8 cellular contexts compared by ENCODE assay signal in genomic region chr2:169109502-169110409, GRCh38. TPM values are rescaled to one million over a fixed set of nuclear protein-coding genes. Genes with fewer than 3 reads are reported as not detected.
A peak's percentile ranks its signal among the peaks of the same experiment; 100 is the strongest.
DNase-seq lines count a peak whose midpoint lies in the region; ATAC-seq and TF ChIP-seq lines count a peak whose summit lies in the region.

No MANE protein-coding gene starts in this region.

- no peak overlapping the region for H3K4me3 Mint-ChIP-seq in activated T-helper 1 cell treated with anti-CD3 and anti-CD28 coated beads, Interleukin-12 subunit alpha, Interleukin-12 subunit beta, Interleukin-2, Interleukin-4 antibody, amounts not matched to agents 30 ng/mL and 10 ng/mL and 1 ng/mL, durations not matched to agents 14 hours and 24 hours and 36 hours
- H3K4me3 Mint-ChIP-seq in neural progenitor cell: no peak overlapping the region

- H3K36me3 ChIP-seq in PC-3 (ENCODE audit: low read depth, low read length) (no peaks in the 10 kb centered on the region), neural progenitor cell (no peaks in the 10 kb centered on the region)

- H2AFZ ChIP-seq in PC-3 (ENCODE audit: low read length) (peak overlapping the region; percentile 64), neural progenitor cell (replicated peaks) (peak overlapping the region; percentile 91)

- no peak overlapping the region for H3K27ac Mint-ChIP-seq in activated T-helper 1 cell treated with anti-CD3 and anti-CD28 coated beads, Interleukin-12 subunit alpha, Interleukin-12 subunit beta, Interleukin-2, Interleukin-4 antibody, amounts not matched to agents 30 ng/mL and 10 ng/mL and 1 ng/mL, durations not matched to agents 14 hours and 24 hours and 36 hours
- no peak overlapping the region for H3K27ac Mint-ChIP-seq in neural progenitor cell

- H3K9me3 ChIP-seq in PC-3 (ENCODE audit: low read length) (no peaks in the 10 kb centered on the region), neural progenitor cell (ENCODE audit: low read depth) (no peaks in the 10 kb centered on the region)

- no peaks in the 10 kb centered on the region for H3F3A ChIP-seq in PC-3 (ENCODE audit: low read length, unreplicated experiment)
- no peaks in the 10 kb centered on the region for H3F3A ChIP-seq in neural progenitor cell (ENCODE audit: low read depth)

- peaks cover 52% of the 10 kb centered on the region for H3K4me1 Mint-ChIP-seq in activated T-helper 1 cell treated with anti-CD3 and anti-CD28 coated beads, Interleukin-12 subunit alpha, Interleukin-12 subunit beta, Interleukin-2, Interleukin-4 antibody, amounts not matched to agents 30 ng/mL and 10 ng/mL and 1 ng/mL, durations not matched to agents 14 hours and 24 hours and 36 hours (ENCODE audit: low read depth)
- peaks cover 11% of the 10 kb centered on the region for H3K4me1 Mint-ChIP-seq in neural progenitor cell

- H3K9me3 Mint-ChIP-seq in activated T-helper 1 cell treated with anti-CD3 and anti-CD28 coated beads, Interleukin-12 subunit alpha, Interleukin-12 subunit beta, Interleukin-2, Interleukin-4 antibody, amounts not matched to agents 30 ng/mL and 10 ng/mL and 1 ng/mL, durations not matched to agents 14 hours and 24 hours and 36 hours: no peaks in the 10 kb centered on the region
- H3K9me3 Mint-ChIP-seq in neural progenitor cell: no peaks in the 10 kb centered on the region

- peak overlapping the region; percentile 67 for H3K4me2 ChIP-seq in PC-3 (ENCODE audit: low read length)
- H3K4me2 ChIP-seq in neural progenitor cell: no peak overlapping the region

- peaks cover 3% of the 10 kb centered on the region for H3K27me3 Mint-ChIP-seq in activated T-helper 1 cell treated with anti-CD3 and anti-CD28 coated beads, Interleukin-12 subunit alpha, Interleukin-12 subunit beta, Interleukin-2, Interleukin-4 antibody, amounts not matched to agents 30 ng/mL and 10 ng/mL and 1 ng/mL, durations not matched to agents 14 hours and 24 hours and 36 hours (ENCODE audit: insufficient read depth)
- H3K27me3 Mint-ChIP-seq in neural progenitor cell (ENCODE audit: insufficient read depth, low read depth): peaks cover 5% of the 10 kb centered on the region

- BruUV-seq in PC-3 (replicated peaks; lab: Mats Ljungman, UMichigan): no TSS peak

- H3K4me1 ChIP-seq in PC-3 (ENCODE audit: insufficient read depth, low read length) (peaks cover 13% of the 10 kb centered on the region; the same call in 1 of the 2 replicates), neural progenitor cell (peaks cover 12% of the 10 kb centered on the region)

- peaks cover 6% of the 10 kb centered on the region for H3K36me3 Mint-ChIP-seq in activated T-helper 1 cell treated with anti-CD3 and anti-CD28 coated beads, Interleukin-12 subunit alpha, Interleukin-12 subunit beta, Interleukin-2, Interleukin-4 antibody, amounts not matched to agents 30 ng/mL and 10 ng/mL and 1 ng/mL, durations not matched to agents 14 hours and 24 hours and 36 hours (ENCODE audit: low read depth)
- no peaks in the 10 kb centered on the region for H3K36me3 Mint-ChIP-seq in neural progenitor cell

- CTCF ChIA-PET in PC-3 (lab: Charles Lee): interaction anchor here (0.5 to 1.6 kb wide), 8 partner anchors 13 to 1467 kb away, joined by 3 to 16 read pairs (median 3); no protein-coding TSS in a partner anchor

- POLR2A ChIA-PET in PC-3 (lab: Charles Lee; ENCODE audit: unreplicated experiment): no interaction called here

- TF ChIP-seq CTCF in AG10803 (conservative IDR thresholded peaks at IDR 0.05; ENCODE audit: low read length) (peak; percentile 64), PC-3 (conservative IDR thresholded peaks at IDR 0.05; ENCODE audit: low read depth, low read length) (peak; percentile 95), fibroblast of villous mesenchyme (IDR thresholded peaks at IDR 0.05; ENCODE audit: insufficient read depth, low read depth, low read length) (peak; percentile 88), neural progenitor cell (IDR thresholded peaks at IDR 0.05) (peak; percentile 97)

- H3K79me2 ChIP-seq in PC-3 (ENCODE audit: low read length) (no peaks in the 10 kb centered on the region), neural progenitor cell (ENCODE audit: low read depth) (no peaks in the 10 kb centered on the region)

- ATAC-seq in GM18909 (IDR thresholded peaks at IDR 0.05; ENCODE audit: poor library complexity, unreplicated experiment) (peak; percentile 55), PC-3 (peak; percentile 98)

- H3K27me3 ChIP-seq in PC-3 (ENCODE audit: low read length) (no peaks in the 10 kb centered on the region), neural progenitor cell (peaks cover 8% of the 10 kb centered on the region)

- no peak overlapping the region for H3K9ac ChIP-seq in PC-3 (ENCODE audit: low read length)
- no peak overlapping the region for H3K9ac ChIP-seq in neural progenitor cell

- DNase-seq in AG10803 (ENCODE audit: low read depth) (peak; percentile 52), HUDEP-2 (lab: John Stamatoyannopoulos, UW; ENCODE audit: unreplicated experiment in 76 of 76) (peak in 66 of 76 experiments; percentile 2 to 76 (median 47)), PC-3 (peak; percentile 86), fibroblast of villous mesenchyme (ENCODE audit: low read depth) (peak; percentile 79), neural progenitor cell (ENCODE audit: low spot score) (peak; percentile 91), substantia nigra (lab: John Stamatoyannopoulos, UW) (peak in 48 of 49 donors; percentile 12 to 85 (median 63))
- peak; percentile 58 for DNase-seq in activated T-helper 1 cell treated with anti-CD3 and anti-CD28 coated beads, Interleukin-12 subunit alpha, Interleukin-12 subunit beta, Interleukin-2, Interleukin-4 antibody, amounts not matched to agents 30 ng/mL and 10 ng/mL and 1 ng/mL, durations not matched to agents 14 hours and 24 hours and 36 hours (ENCODE audit: low spot score)

- intact Hi-C loops in PC-3 (cut with micrococcal nuclease): loop anchor here (1.0 to 2.0 kb wide), 6 partner anchors 23 to 288 kb away; no protein-coding TSS in a partner anchor
- intact Hi-C loops in activated T-helper 1 cell treated with anti-CD3 and anti-CD28 coated beads, Interleukin-12 subunit alpha, Interleukin-12 subunit beta, Interleukin-2, Interleukin-4 antibody, amounts not matched to agents 30 ng/mL and 10 ng/mL and 1 ng/mL, durations not matched to agents 14 hours and 24 hours and 36 hours (cut with micrococcal nuclease): loop anchor here (1.0 to 5.0 kb wide), 7 partner anchors 23 to 713 kb away; partner anchors contain the start of genes LRP2 and METTL5

- H3K9me2 ChIP-seq in PC-3 (replicated peaks; ENCODE audit: low read length): no peaks in the 10 kb centered on the region

- H4K20me1 ChIP-seq in PC-3 (ENCODE audit: low read length) (no peaks in the 10 kb centered on the region), neural progenitor cell (ENCODE audit: low read depth) (no peaks in the 10 kb centered on the region)

- H3K27ac ChIP-seq in PC-3 (ENCODE audit: low read length) (no peak overlapping the region), neural progenitor cell (no peak overlapping the region), substantia nigra (ENCODE audit: low read depth, low read length, poor library complexity, severe bottlenecking) (no peak overlapping the region)

- no peak overlapping the region for H3K4me3 ChIP-seq in AG10803 (ENCODE audit: low read length)
- no peak overlapping the region for H3K4me3 ChIP-seq in PC-3 (ENCODE audit: low read length)
- no peak overlapping the region for H3K4me3 ChIP-seq in fibroblast of villous mesenchyme (ENCODE audit: low read depth, low read length)
- no peak overlapping the region for H3K4me3 ChIP-seq in neural progenitor cell

RNA-seq across cellular contexts. Expression of gene DHRS9, which starts 40.4 kb away (rescaled TPM):
- total RNA-seq in PC-3 (2014; rRNA removed) (0.22 TPM in 1 of 2 replicates, not detected in the other), fibroblast of villous mesenchyme (under 0.01 TPM in 1 of 2 replicates, not detected in the other), neural progenitor cell (ENCODE audit: low replicate concordance) (not detected in 2 replicates)
- 1.6 and 2.3 TPM in 2 replicates for total RNA-seq in activated T-helper 1 cell treated with anti-CD3 and anti-CD28 coated beads, Interleukin-12 subunit alpha, Interleukin-12 subunit beta, Interleukin-2, Interleukin-4 antibody, amounts not matched to agents 30 ng/mL and 10 ng/mL and 1 ng/mL, durations not matched to agents 14 hours and 24 hours and 36 hours
